ENCODE assay signal across 8 cellular contexts in the genomic region with DNA sequence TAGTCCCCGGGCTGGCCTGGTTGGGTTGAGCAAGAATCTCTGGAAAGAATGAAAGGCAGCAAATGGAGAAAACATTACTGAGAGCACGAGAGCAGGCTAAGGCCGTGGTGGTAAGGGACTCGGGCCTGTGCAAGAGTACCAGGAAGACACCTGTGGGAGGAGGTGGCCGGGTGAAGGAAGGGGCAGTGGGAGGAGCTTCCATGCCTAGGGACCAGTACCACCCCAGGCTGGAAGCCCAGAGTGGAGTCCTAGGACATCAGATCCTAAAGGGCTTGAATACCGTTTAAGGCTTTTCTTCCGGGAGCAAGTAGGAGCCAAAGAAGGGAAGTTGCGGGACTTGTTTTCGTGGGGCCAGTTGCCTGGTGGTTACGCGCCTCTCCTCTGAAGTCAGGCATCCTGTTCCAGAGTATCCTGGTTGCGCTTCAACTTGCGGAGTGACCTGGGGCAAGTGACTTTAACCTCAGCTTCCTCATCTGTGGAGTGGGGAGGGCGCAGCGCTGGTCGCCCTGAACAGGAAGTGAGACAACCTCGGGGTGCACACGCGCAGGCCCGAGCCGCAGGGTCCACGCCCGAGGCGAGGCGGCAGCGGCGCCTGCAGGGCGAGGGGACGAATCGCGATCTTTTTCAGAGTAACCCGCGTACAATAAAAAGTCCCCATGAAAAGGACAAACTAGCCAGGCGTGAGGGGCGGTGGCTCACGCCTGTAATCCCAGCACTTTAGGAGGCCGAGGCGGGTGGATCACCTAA. TPM values are rescaled to one million over a fixed set of nuclear protein-coding genes. Genes with fewer than 3 reads are reported as not detected.
DNase-seq lines count a peak whose midpoint lies in the region; TF ChIP-seq lines count a peak whose summit lies in the region.

No MANE protein-coding gene starts in this region.

- peak overlapping the region; percentile 92 for H3K4me3 ChIP-seq in HFF-Myc (replicated peaks; ENCODE audit: low read depth, low read length)
- peak overlapping the region; percentile 79 to 95 for H3K4me3 ChIP-seq in right atrium auricular region
- peak overlapping the region; percentile 46 to 81 for H3K4me3 ChIP-seq in uterus

- peak in 1 of 2 donors; percentile 17 for TF ChIP-seq POLR2A in uterus (IDR thresholded peaks at IDR 0.05)

- H3K27me3 ChIP-seq in right atrium auricular region (no peaks in the 10 kb centered on the region), uterus (no peaks in the 10 kb centered on the region)

- H3K36me3 ChIP-seq in right atrium auricular region (peaks cover 17% of the 10 kb centered on the region), uterus (no peaks in the 10 kb centered on the region)

- peaks cover 0 to 34% of the 10 kb centered on the region in 2 donors for H3K4me1 ChIP-seq in right atrium auricular region
- peaks cover 0 to 6% of the 10 kb centered on the region in 2 donors for H3K4me1 ChIP-seq in uterus

- H3K27ac ChIP-seq in right atrium auricular region = peak overlapping the region; percentile 89 to 97
- H3K27ac ChIP-seq in uterus = peak overlapping the region; percentile 83 to 84

- TF ChIP-seq CTCF in GM10266 (IDR thresholded peaks at IDR 0.05; ENCODE audit: control insufficient read depth, insufficient read depth, low read depth, missing control alignments) (peak; percentile 92), HFF-Myc (IDR thresholded peaks at IDR 0.05; ENCODE audit: low read depth, low read length, missing control alignments) (peak; percentile 60), right atrium auricular region (IDR thresholded peaks at IDR 0.05) (peak; percentile 71 to 90), uterus (IDR thresholded peaks at IDR 0.05) (peak; percentile 87 to 97 (median 93))

- H3K9me3 ChIP-seq in right atrium auricular region (no peaks in the 10 kb centered on the region), uterus (no peaks in the 10 kb centered on the region)

- intact Hi-C loops in uterus (cut with DNase I; ENCODE audit: low total_unique reads) = loop anchor here (10.0 kb wide), 1 partner anchor 79 kb away; no protein-coding TSS in a partner anchor

- DNase-seq in GM10266 (ENCODE audit: extremely low spot score) (peak; percentile 96), HFF-Myc (ENCODE audit: extremely low read depth, low read depth) (no peak), NCI-H1092 (lab: John Stamatoyannopoulos, UW) (peak; percentile 62), T follicular helper cell (ENCODE audit: low read depth) (peak; percentile 59), amniotic epithelial cell (ENCODE audit: low read depth) (peak; percentile 70), right atrium auricular region (ENCODE audit: low spot score) (peak; percentile 94), pulmonary artery endothelial cell (ENCODE audit: low read depth, low spot score) (peak; percentile 45), uterus (peak; percentile 74 to 77)

RNA-seq across cellular contexts. Expression of gene TPD52L2, which starts 1.1 kb away (rescaled TPM):
- total RNA-seq in right atrium auricular region = 10 to 100 TPM; 80.6 to 84.0 TPM
- 139 and 153 TPM in 2 replicates for total RNA-seq in pulmonary artery endothelial cell
- total RNA-seq in uterus = 10 to 100 TPM; 44.1 to 77.8 (median 62.0) TPM

RNA-seq across cellular contexts. Expression of gene ABHD16B, which starts 2.7 kb away (rescaled TPM):
- total RNA-seq in right atrium auricular region (not detected), pulmonary artery endothelial cell (not detected in 2 replicates), uterus (not detected)

RNA-seq across cellular contexts. Expression of gene DNAJC5, which starts 31.0 kb away (rescaled TPM):
- total RNA-seq in right atrium auricular region (10 to 100 TPM; 41.2 to 43.8 TPM), pulmonary artery endothelial cell (106 and 113 TPM in 2 replicates), uterus (10 to 100 TPM; 10.9 to 39.8 (median 25.6) TPM)

RNA-seq across cellular contexts. Expression of gene ZBTB46, which starts 32.9 kb away (rescaled TPM):
- total RNA-seq in right atrium auricular region (10 to 100 TPM; 12.2 to 17.8 TPM), pulmonary artery endothelial cell (7.2 and 13.0 TPM in 2 replicates), uterus (10 to 100 TPM in 3 of 4 donors, 1 to 10 TPM in 1; 5.0 to 62.8 (median 38.8) TPM)
